ENCODE assay signal across 1 cellular context in genomic region chr1:198246331-198246730, GRCh38.
TF ChIP-seq lines count a peak whose summit lies in the region.

No MANE protein-coding gene starts in this region.

TF ChIP-seq in SK-N-SH treated with all-trans-retinoic acid at 6 μM for 48 hours, 23 proteins besides CTCF, POLR2A, EP300 and RAD21 (continued from another document):
- TF ChIP-seq CSRNP3 (CRISPR knock-in tag; IDR thresholded peaks at IDR 0.05) (no peak), PPARA (CRISPR knock-in tag; IDR thresholded peaks at IDR 0.05; ENCODE audit: borderline replicate concordance) (no peak), GLIS3 (CRISPR knock-in tag; IDR thresholded peaks at IDR 0.05) (no peak), RARB (CRISPR knock-in tag; IDR thresholded peaks at IDR 0.05) (no peak), ZC3H10 (CRISPR knock-in tag; IDR thresholded peaks at IDR 0.05) (no peak), ESRRG (CRISPR knock-in tag; IDR thresholded peaks at IDR 0.05) (no peak), POU6F1 (CRISPR knock-in tag; IDR thresholded peaks at IDR 0.05; ENCODE audit: borderline replicate concordance, low read depth) (no peak), SNAI2 (CRISPR knock-in tag; IDR thresholded peaks at IDR 0.05) (no peak), OSR1 (CRISPR knock-in tag; IDR thresholded peaks at IDR 0.05) (no peak), ZFP3 (CRISPR knock-in tag; IDR thresholded peaks at IDR 0.05) (no peak)
